Comparison of ENCODE assay signal across 11 cellular contexts in the genomic region with DNA sequence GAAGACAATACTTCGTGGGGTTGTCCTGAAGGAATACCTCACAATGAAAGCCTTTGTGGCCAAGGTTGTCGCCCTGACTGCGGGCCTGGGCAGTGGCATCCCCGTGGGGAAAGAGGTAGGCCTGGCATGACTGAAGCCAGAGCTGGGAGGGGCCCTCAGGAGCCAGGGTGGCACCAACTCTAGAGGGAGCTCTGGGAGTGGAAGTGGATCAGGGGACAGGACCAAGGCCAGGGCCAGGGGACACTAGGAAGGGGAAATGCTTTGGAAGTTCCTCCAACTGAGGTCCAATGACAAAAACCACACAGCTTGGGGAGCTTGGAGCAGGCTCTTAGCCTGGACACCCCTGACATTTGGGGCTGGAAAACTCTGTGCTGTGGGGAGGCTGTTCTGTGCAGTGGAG. TPM values are rescaled to one million over a fixed set of nuclear protein-coding genes. Genes with fewer than 3 reads are reported as not detected.
A peak's percentile ranks its signal among the peaks of the same experiment; 100 is the strongest.
DNase-seq lines count a peak whose midpoint lies in the region; ATAC-seq and TF ChIP-seq lines count a peak whose summit lies in the region.
"Had no signal": no experiment of that assay in that cellular context is flagged by ENCODE, and none has a peak within 500 bp of the region (broad histone marks: within the 10 kb centered on the region; RNA-seq: fewer than 3 reads in every experiment).

No MANE protein-coding gene starts in this region.

- H3K4me3 ChIP-seq in AG09309 (ENCODE audit: control insufficient read depth, low read depth, low read length) = no peak overlapping the region

- no peak for ATAC-seq in HG03460 (IDR thresholded peaks at IDR 0.05; ENCODE audit: unreplicated experiment)
- ATAC-seq in HG03139 (IDR thresholded peaks at IDR 0.05; ENCODE audit: unreplicated experiment) = no peak
- ATAC-seq in HG03520 (IDR thresholded peaks at IDR 0.05; ENCODE audit: unreplicated experiment) = no peak
- ATAC-seq: activated CD8-positive, alpha-beta memory T cell treated with anti-CD3 and anti-CD28 coated beads, Interleukin-2, amount 10 ng/mL, durations not matched to agents 7 days and 5 days had no signal

- DNase-seq in AG09309 (ENCODE audit: low read depth) (no peak), M059J (ENCODE audit: low read depth) (peak; percentile 26), head of caudate nucleus (peak in 26 of 42 donors; percentile 13 to 73 (median 31))
- DNase-seq: activated CD8-positive, alpha-beta memory T cell treated with anti-CD3 and anti-CD28 coated beads, Interleukin-2, amount 10 ng/mL, durations not matched to agents 7 days and 5 days; CD4-positive, alpha-beta T cell; immature natural killer cell; NCI-H1105 treated with DMSO at 0.1 percent for 48 hours had no signal

- peak; percentile 21 for TF ChIP-seq CTCF in AG09309 (IDR thresholded peaks at IDR 0.05; ENCODE audit: control insufficient read depth, insufficient read depth, low read depth, low read length, missing control alignments)

- intact Hi-C loops in head of caudate nucleus (cut with DNase I) = loop anchor here (10.0 kb wide), 1 partner anchor 93 kb away; no protein-coding TSS in a partner anchor

RNA-seq across cellular contexts. Expression of a gene that starts 5.8 kb away (rescaled TPM):
- total RNA-seq in M059J (2014; rRNA removed; shearing (Covaris generic)) = not detected in 2 replicates
- total RNA-seq: CD4-positive, alpha-beta T cell; renal cortical epithelial cell had no signal

RNA-seq across cellular contexts. Expression of a gene that starts 33.6 kb away (rescaled TPM):
- total RNA-seq in M059J (2014; rRNA removed; shearing (Covaris generic)) = 22.5 and 31.2 TPM in 2 replicates

RNA-seq across cellular contexts. Expression of a gene that starts 37.0 kb away (rescaled TPM):
- total RNA-seq in M059J (2014; rRNA removed; shearing (Covaris generic)) = 0.07 TPM in 1 of 2 replicates, not detected in the other

RNA-seq across cellular contexts. Expression of a gene that starts 40.8 kb away (rescaled TPM):
- total RNA-seq in M059J (2014; rRNA removed; shearing (Covaris generic)) = 0.79 and 1.5 TPM in 2 replicates

RNA-seq across cellular contexts. Expression of a gene that starts 58.5 kb away (rescaled TPM):
- total RNA-seq in M059J (2014; rRNA removed; shearing (Covaris generic)) = 127 and 133 TPM in 2 replicates
